ENCODE assay signal across 8 cellular contexts in the genomic region with DNA sequence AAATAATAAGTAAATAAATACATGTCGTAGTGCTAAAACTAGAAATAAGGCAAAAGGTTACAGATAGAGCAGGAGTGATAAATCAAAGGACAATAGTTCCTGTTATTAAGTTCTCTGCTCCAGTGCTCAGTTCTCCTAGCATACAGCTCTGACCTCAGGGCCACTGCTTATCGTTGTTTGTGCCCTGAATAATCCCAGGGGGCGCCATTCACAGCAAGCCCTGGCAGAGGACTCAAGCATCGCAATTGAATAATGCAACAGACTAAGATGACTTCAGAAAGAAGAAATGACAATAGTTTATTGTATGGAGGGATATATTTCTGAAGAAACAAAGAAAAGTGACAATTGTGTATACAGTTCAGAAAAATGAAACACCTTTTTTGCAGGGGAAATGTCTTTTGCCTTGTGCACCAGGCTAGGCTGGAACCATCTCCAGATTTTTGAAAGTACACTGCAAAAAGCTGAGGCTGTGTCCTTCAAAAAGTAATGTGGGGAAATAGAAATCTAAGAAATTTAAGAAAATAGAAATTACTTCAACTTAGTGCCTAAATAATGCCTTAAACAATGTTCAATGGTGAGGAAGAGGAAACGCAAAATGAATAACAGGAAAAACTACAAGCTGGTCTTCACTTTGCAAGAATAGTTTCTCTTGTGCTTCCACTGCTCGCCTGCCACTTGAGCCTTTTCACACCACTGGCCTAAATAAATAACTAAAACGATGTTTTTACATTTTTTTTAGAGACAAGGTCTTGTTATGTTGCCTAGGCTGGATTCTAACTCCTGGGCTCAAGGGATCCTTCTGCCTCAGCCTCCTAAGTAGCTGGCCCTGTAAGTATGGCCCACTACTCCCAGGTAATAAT. TPM values are rescaled to one million over a fixed set of nuclear protein-coding genes. Genes with fewer than 3 reads are reported as not detected.
DNase-seq lines count a peak whose midpoint lies in the region; ATAC-seq, FAIRE-seq and TF ChIP-seq lines count a peak whose summit lies in the region.

No MANE protein-coding gene starts in this region.

- peak; percentile 48 for FAIRE-seq in GM12891 (lab: Jason Lieb, UNC)

- peak; percentile 60 for DNase-seq in ACHN
- no peak for DNase-seq in GM12891 (ENCODE audit: insufficient read length, low spot score)
- DNase-seq in NCI-H2227 (lab: John Stamatoyannopoulos, UW; ENCODE audit: unreplicated experiment): peak; percentile 41
- peak; percentile 44 for DNase-seq in activated CD8-positive, alpha-beta memory T cell treated with anti-CD3 and anti-CD28 coated beads, Interleukin-2, amount 50 U/mL, for 4 hours
- peak; percentile 75 for DNase-seq in globus pallidus (ENCODE audit: low spot score)
- DNase-seq in stimulated activated CD4-positive, alpha-beta T cell treated with anti-CD3 and anti-CD28 coated beads, Interleukin-12 subunit alpha, Interleukin-12 subunit beta, amount 100 ng/mL, for 4 hours: peak; percentile 25

- TF ChIP-seq POLR2A in GM12891 (IDR thresholded peaks at IDR 0.05; ENCODE audit: low read depth, low read length): no peak

- in situ Hi-C loops in ACHN (cut with HindIII; ENCODE audit: low pct_ligation_motif_present, low pct_unique_long_range_greater_than_20kb, low sequenced_read_pairs): no loop called here

- no peak for ATAC-seq in HG03439 (IDR thresholded peaks at IDR 0.05; ENCODE audit: unreplicated experiment)
- ATAC-seq in GM18907 (IDR thresholded peaks at IDR 0.05; ENCODE audit: unreplicated experiment): no peak

TF ChIP-seq in GM12891, 5 proteins besides CTCF, POLR2A, EP300 and RAD21:
- TF ChIP-seq SPI1 (IDR thresholded peaks at IDR 0.05; ENCODE audit: low read depth, low read length) (no peak), POU2F2 (IDR thresholded peaks at IDR 0.05; ENCODE audit: low read depth, low read length) (no peak), POLR2AphosphoS5 (IDR thresholded peaks at IDR 0.05; ENCODE audit: low read depth, low read length) (no peak), PAX5 (IDR thresholded peaks at IDR 0.05; ENCODE audit: insufficient read depth, low read length, severe bottlenecking) (no peak), TAF1 (IDR thresholded peaks at IDR 0.05; ENCODE audit: low read depth, low read length) (no peak)

RNA-seq across cellular contexts. Expression of a gene that starts 19.0 kb away (rescaled TPM):
- polyA plus RNA-seq in GM12891 (2012; ENCODE audit: low read depth, missing spikeins): 3.8 TPM
